ENCODE assay signal across 25 cellular contexts in genomic region chr7:135960709-135961451, GRCh38. TPM values are rescaled to one million over a fixed set of nuclear protein-coding genes. Genes with fewer than 3 reads are reported as not detected.
DNase-seq lines count a peak whose midpoint lies in the region; ATAC-seq lines count a peak whose summit lies in the region.
"Had no signal": no experiment of that assay in that cellular context is flagged by ENCODE, and none has a peak within 500 bp of the region (broad histone marks: within the 10 kb centered on the region; RNA-seq: fewer than 3 reads in every experiment).

No MANE protein-coding gene starts in this region.

- no peak for DNase-seq in activated naive CD4-positive, alpha-beta T cell treated with anti-CD3 and anti-CD28 coated beads, Interleukin-2, amount 10 ng/mL, durations not matched to agents 7 days and 5 days
- DNase-seq in memory B cell (ENCODE audit: low spot score in 2 of 2): no peak
- DNase-seq in NCI-H510A (lab: John Stamatoyannopoulos, UW): no peak
- no peak for DNase-seq in activated CD4-positive, alpha-beta memory T cell treated with anti-CD3 and anti-CD28 coated beads for 36 hours
- DNase-seq in HUDEP-2 (lab: John Stamatoyannopoulos, UW; ENCODE audit: unreplicated experiment in 76 of 76): no peak
- DNase-seq: activated CD4-positive, alpha-beta T cell treated with anti-CD3 and anti-CD28 coated beads, Interleukin-2, amount 50 U/mL, for 1 hour; activated CD4-positive, CD25-positive, alpha-beta regulatory T cell; activated CD8-positive, alpha-beta memory T cell treated with anti-CD3 and anti-CD28 coated beads, Interleukin-2, amount 10 ng/mL, durations not matched to agents 7 days and 5 days; activated T-cell treated with anti-CD3 and anti-CD28 coated beads, Interleukin-2, amount 50 U/mL, for 48 hours; CD4-positive, CD25-positive, alpha-beta regulatory T cell; cerebellar nuclear complex; H7; Kasumi-1; NCI-H1436 treated with DMSO at 0.1 percent for 48 hours; NCI-H2107; NCI-H345; posterior cingulate gyrus; SHP77 treated with DMSO at 0.1 percent for 48 hours; stimulated activated CD4-positive, alpha-beta T cell treated with anti-CD3 and anti-CD28 coated beads, Interleukin-2, amount 100 ng/mL, for 24 hours; stimulated activated naive CD8-positive, alpha-beta T cell treated with anti-CD3 and anti-CD28 coated beads, Interleukin-15, amount 100 ng/mL, for 72 hours had no signal

- peak overlapping the region; percentile 30 for H3K4me3 Mint-ChIP-seq in activated naive CD4-positive, alpha-beta T cell treated with anti-CD3 and anti-CD28 coated beads, Interleukin-2, amount 50 U/mL, for 24 hours
- H3K4me3 Mint-ChIP-seq in activated naive CD4-positive, alpha-beta T cell treated with anti-CD3 and anti-CD28 coated beads, Interleukin-2, amount 10 ng/mL, durations not matched to agents 7 days and 5 days: no peak overlapping the region
- no peak overlapping the region for H3K4me3 Mint-ChIP-seq in activated T-helper 17 cell treated with anti-CD3 and anti-CD28 coated beads, Interleukin-2, amount 50 U/mL, for 72 hours
- peak overlapping the region; percentile 61 for H3K4me3 Mint-ChIP-seq in memory B cell
- H3K4me3 Mint-ChIP-seq in activated CD4-positive, alpha-beta memory T cell treated with anti-CD3 and anti-CD28 coated beads for 36 hours: no peak overlapping the region
- H3K4me3 Mint-ChIP-seq: activated CD8-positive, alpha-beta memory T cell treated with anti-CD3 and anti-CD28 coated beads, Interleukin-2, amount 10 ng/mL, durations not matched to agents 7 days and 5 days; neural crest cell; stimulated activated naive CD8-positive, alpha-beta T cell treated with anti-CD3 and anti-CD28 coated beads, Interleukin-15, amount 100 ng/mL, for 72 hours had no signal

- peaks cover 91% of the 10 kb centered on the region for H3K4me1 Mint-ChIP-seq in activated naive CD4-positive, alpha-beta T cell treated with anti-CD3 and anti-CD28 coated beads, Interleukin-2, amount 50 U/mL, for 24 hours
- peaks cover 24% of the 10 kb centered on the region for H3K4me1 Mint-ChIP-seq in activated naive CD4-positive, alpha-beta T cell treated with anti-CD3 and anti-CD28 coated beads, Interleukin-2, amount 10 ng/mL, durations not matched to agents 7 days and 5 days
- peaks cover 44% of the 10 kb centered on the region for H3K4me1 Mint-ChIP-seq in activated T-helper 17 cell treated with anti-CD3 and anti-CD28 coated beads, Interleukin-2, amount 50 U/mL, for 72 hours
- H3K4me1 Mint-ChIP-seq in memory B cell: peaks cover 55% of the 10 kb centered on the region
- H3K4me1 Mint-ChIP-seq in activated CD4-positive, alpha-beta memory T cell treated with anti-CD3 and anti-CD28 coated beads for 36 hours (ENCODE audit: low read depth): peaks cover 63% of the 10 kb centered on the region

- no peak overlapping the region for H3K27ac Mint-ChIP-seq in activated naive CD4-positive, alpha-beta T cell treated with anti-CD3 and anti-CD28 coated beads, Interleukin-2, amount 50 U/mL, for 24 hours
- H3K27ac Mint-ChIP-seq in activated naive CD4-positive, alpha-beta T cell treated with anti-CD3 and anti-CD28 coated beads, Interleukin-2, amount 10 ng/mL, durations not matched to agents 7 days and 5 days: no peak overlapping the region
- H3K27ac Mint-ChIP-seq in activated T-helper 17 cell treated with anti-CD3 and anti-CD28 coated beads, Interleukin-2, amount 50 U/mL, for 72 hours: peak overlapping the region; percentile 28
- peak overlapping the region; percentile 6 for H3K27ac Mint-ChIP-seq in memory B cell
- no peak overlapping the region for H3K27ac Mint-ChIP-seq in activated CD4-positive, alpha-beta memory T cell treated with anti-CD3 and anti-CD28 coated beads for 36 hours
- H3K27ac Mint-ChIP-seq: activated CD8-positive, alpha-beta memory T cell treated with anti-CD3 and anti-CD28 coated beads, Interleukin-2, amount 10 ng/mL, durations not matched to agents 7 days and 5 days had no signal

- CTCF ChIA-PET in activated naive CD4-positive, alpha-beta T cell treated with anti-CD3 and anti-CD28 coated beads, Interleukin-2, amount 10 ng/mL, durations not matched to agents 7 days and 5 days (lab: Charles Lee): no interaction called here
- CTCF ChIA-PET in activated CD4-positive, alpha-beta memory T cell treated with anti-CD3 and anti-CD28 coated beads for 36 hours (lab: Charles Lee): no interaction called here

- intact Hi-C loops in activated CD4-positive, alpha-beta memory T cell treated with anti-CD3 and anti-CD28 coated beads for 36 hours (cut with micrococcal nuclease): loop anchor here (10.0 kb wide), 1 partner anchor 1504 kb away; no protein-coding TSS in a partner anchor

- no peak for ATAC-seq in activated T-helper 17 cell treated with anti-CD3 and anti-CD28 coated beads, Interleukin-2, amount 50 U/mL, for 72 hours (replicated peaks)
- ATAC-seq in memory B cell (ENCODE audit: low read depth): no peak
- ATAC-seq in HG03108 (IDR thresholded peaks at IDR 0.05; ENCODE audit: unreplicated experiment): no peak
- ATAC-seq: activated CD8-positive, alpha-beta memory T cell treated with anti-CD3 and anti-CD28 coated beads, Interleukin-2, amount 10 ng/mL, durations not matched to agents 7 days and 5 days; gastroesophageal sphincter; stimulated activated naive CD8-positive, alpha-beta T cell treated with anti-CD3 and anti-CD28 coated beads, Interleukin-15, amount 100 ng/mL, for 72 hours had no signal

- H3K9me3 Mint-ChIP-seq in activated naive CD4-positive, alpha-beta T cell treated with anti-CD3 and anti-CD28 coated beads, Interleukin-2, amount 50 U/mL, for 24 hours: no peaks in the 10 kb centered on the region
- no peaks in the 10 kb centered on the region for H3K9me3 Mint-ChIP-seq in activated naive CD4-positive, alpha-beta T cell treated with anti-CD3 and anti-CD28 coated beads, Interleukin-2, amount 10 ng/mL, durations not matched to agents 7 days and 5 days
- H3K9me3 Mint-ChIP-seq in activated T-helper 17 cell treated with anti-CD3 and anti-CD28 coated beads, Interleukin-2, amount 50 U/mL, for 72 hours: no peaks in the 10 kb centered on the region
- no peaks in the 10 kb centered on the region for H3K9me3 Mint-ChIP-seq in memory B cell
- H3K9me3 Mint-ChIP-seq in activated CD4-positive, alpha-beta memory T cell treated with anti-CD3 and anti-CD28 coated beads for 36 hours: no peaks in the 10 kb centered on the region
- H3K9me3 Mint-ChIP-seq: CD4-positive, CD25-positive, alpha-beta regulatory T cell; neural crest cell; stimulated activated naive CD8-positive, alpha-beta T cell treated with anti-CD3 and anti-CD28 coated beads, Interleukin-15, amount 100 ng/mL, for 72 hours had no signal

- H3K36me3 Mint-ChIP-seq in activated naive CD4-positive, alpha-beta T cell treated with anti-CD3 and anti-CD28 coated beads, Interleukin-2, amount 50 U/mL, for 24 hours: peaks cover 22% of the 10 kb centered on the region
- peaks cover 31% of the 10 kb centered on the region for H3K36me3 Mint-ChIP-seq in activated naive CD4-positive, alpha-beta T cell treated with anti-CD3 and anti-CD28 coated beads, Interleukin-2, amount 10 ng/mL, durations not matched to agents 7 days and 5 days
- H3K36me3 Mint-ChIP-seq in activated T-helper 17 cell treated with anti-CD3 and anti-CD28 coated beads, Interleukin-2, amount 50 U/mL, for 72 hours (ENCODE audit: low read depth): peaks cover 56% of the 10 kb centered on the region
- peaks cover 23% of the 10 kb centered on the region for H3K36me3 Mint-ChIP-seq in memory B cell
- H3K36me3 Mint-ChIP-seq in activated CD4-positive, alpha-beta memory T cell treated with anti-CD3 and anti-CD28 coated beads for 36 hours: peaks cover 14% of the 10 kb centered on the region

- no peaks in the 10 kb centered on the region for H3K27me3 Mint-ChIP-seq in activated naive CD4-positive, alpha-beta T cell treated with anti-CD3 and anti-CD28 coated beads, Interleukin-2, amount 50 U/mL, for 24 hours
- H3K27me3 Mint-ChIP-seq in activated naive CD4-positive, alpha-beta T cell treated with anti-CD3 and anti-CD28 coated beads, Interleukin-2, amount 10 ng/mL, durations not matched to agents 7 days and 5 days: no peaks in the 10 kb centered on the region
- no peaks in the 10 kb centered on the region for H3K27me3 Mint-ChIP-seq in activated T-helper 17 cell treated with anti-CD3 and anti-CD28 coated beads, Interleukin-2, amount 50 U/mL, for 72 hours
- H3K27me3 Mint-ChIP-seq in memory B cell: no peaks in the 10 kb centered on the region
- H3K27me3 Mint-ChIP-seq in activated CD4-positive, alpha-beta memory T cell treated with anti-CD3 and anti-CD28 coated beads for 36 hours: no peaks in the 10 kb centered on the region
- H3K27me3 Mint-ChIP-seq: activated CD8-positive, alpha-beta memory T cell treated with anti-CD3 and anti-CD28 coated beads, Interleukin-2, amount 10 ng/mL, durations not matched to agents 7 days and 5 days; CD4-positive, CD25-positive, alpha-beta regulatory T cell; stimulated activated naive CD8-positive, alpha-beta T cell treated with anti-CD3 and anti-CD28 coated beads, Interleukin-15, amount 100 ng/mL, for 72 hours had no signal

- POLR2A ChIA-PET in activated CD4-positive, alpha-beta memory T cell treated with anti-CD3 and anti-CD28 coated beads for 36 hours (lab: Charles Lee): no interaction called here

RNA-seq across cellular contexts. Expression of gene MTPN, which starts 16.3 kb away (rescaled TPM):
- 100 to 1,000 TPM in 1 of 2 donors, 10 to 100 TPM in 1; 99.7 to 149 TPM for total RNA-seq in activated T-helper 17 cell treated with anti-CD3 and anti-CD28 coated beads, Interleukin-2, amount 50 U/mL, for 72 hours
- 100 to 1,000 TPM; 138 to 143 TPM for total RNA-seq in activated CD4-positive, alpha-beta memory T cell treated with anti-CD3 and anti-CD28 coated beads for 36 hours

Comparison
In these comparisons a context has a peak if more than half of its experiments do, and no peak if none do; other contexts are left out.
1. H3K4me3 Mint-ChIP-seq: peak in activated naive CD4-positive, alpha-beta T cell treated with anti-CD3 and anti-CD28 coated beads, Interleukin-2, amount 50 U/mL, for 24 hours (single experiment) and memory B cell (single experiment); none in activated naive CD4-positive, alpha-beta T cell treated with anti-CD3 and anti-CD28 coated beads, Interleukin-2, amount 10 ng/mL, durations not matched to agents 7 days and 5 days (single experiment), activated T-helper 17 cell treated with anti-CD3 and anti-CD28 coated beads, Interleukin-2, amount 50 U/mL, for 72 hours (single experiment) and activated CD4-positive, alpha-beta memory T cell treated with anti-CD3 and anti-CD28 coated beads for 36 hours (single experiment).
2. H3K27ac Mint-ChIP-seq: peak in activated T-helper 17 cell treated with anti-CD3 and anti-CD28 coated beads, Interleukin-2, amount 50 U/mL, for 72 hours (single experiment) and memory B cell (single experiment); none in activated naive CD4-positive, alpha-beta T cell treated with anti-CD3 and anti-CD28 coated beads, Interleukin-2, amount 50 U/mL, for 24 hours (single experiment), activated naive CD4-positive, alpha-beta T cell treated with anti-CD3 and anti-CD28 coated beads, Interleukin-2, amount 10 ng/mL, durations not matched to agents 7 days and 5 days (single experiment) and activated CD4-positive, alpha-beta memory T cell treated with anti-CD3 and anti-CD28 coated beads for 36 hours (single experiment).